In the genomic region with DNA sequence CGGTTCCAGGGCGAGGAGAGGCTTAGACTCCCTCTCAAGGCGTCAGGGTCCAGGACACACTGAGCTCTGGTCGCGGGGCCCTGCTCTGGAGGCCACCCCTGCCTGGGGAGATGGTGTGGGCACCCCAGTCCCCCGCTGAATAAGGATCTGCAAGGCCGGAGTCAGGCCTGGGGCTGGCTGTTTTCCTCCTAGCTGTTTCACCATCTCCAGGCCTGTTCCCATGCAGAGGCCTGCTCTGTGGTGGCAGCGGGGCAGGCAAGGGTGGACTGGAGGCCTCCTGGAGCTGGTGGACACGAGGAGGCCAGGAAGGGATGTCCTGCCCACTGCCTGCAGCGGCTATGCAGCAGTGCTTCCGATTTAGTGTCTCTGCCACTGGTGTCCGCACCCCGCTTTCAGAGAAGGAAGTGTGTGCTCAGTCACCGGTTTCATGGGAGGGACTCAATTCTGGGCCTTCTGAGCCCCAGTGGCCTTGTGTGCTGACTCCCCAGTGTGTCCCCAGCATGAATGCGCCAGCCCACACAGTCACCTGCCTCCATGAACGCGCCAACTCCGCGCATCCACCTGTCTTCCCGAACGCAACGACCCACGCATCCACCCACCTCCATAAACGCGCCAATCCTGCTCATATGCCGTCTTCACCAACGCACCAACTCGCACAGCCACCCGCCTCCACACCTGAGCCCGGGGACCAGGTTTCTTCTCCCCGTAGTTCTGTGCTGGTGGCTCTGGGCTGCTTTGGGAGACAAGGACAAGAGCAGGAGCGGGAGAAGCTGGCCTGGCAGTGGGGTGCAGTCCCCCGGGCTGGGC, we compare ENCODE assay signal across 9 cellular contexts. TPM values are rescaled to one million over a fixed set of nuclear protein-coding genes. Genes with fewer than 3 reads are reported as not detected.
A peak's percentile ranks its signal among the peaks of the same experiment; 100 is the strongest.
DNase-seq lines count a peak whose midpoint lies in the region; ATAC-seq and TF ChIP-seq lines count a peak whose summit lies in the region.
"Had no signal": no experiment of that assay in that cellular context is flagged by ENCODE, and none has a peak within 500 bp of the region (broad histone marks: within the 10 kb centered on the region; RNA-seq: fewer than 3 reads in every experiment).

No MANE protein-coding gene starts in this region.

- peak overlapping the region; percentile 86 for H3K4me3 ChIP-seq in Loucy (ENCODE audit: low read length, poor library complexity, severe bottlenecking)

- H3K9me3 Mint-ChIP-seq in chondrocyte (ENCODE audit: low read depth) = no peaks in the 10 kb centered on the region
- H3K9me3 Mint-ChIP-seq in osteocyte (ENCODE audit: unreplicated experiment) = no peaks in the 10 kb centered on the region

- peaks cover 47% of the 10 kb centered on the region for H3K4me1 ChIP-seq in Loucy (ENCODE audit: insufficient read depth, low read length, poor library complexity, severe bottlenecking)

- H3F3A ChIP-seq in Loucy (ENCODE audit: low read depth) = no peaks in the 10 kb centered on the region

- H3K9me3 ChIP-seq in Loucy (ENCODE audit: insufficient read depth, low read depth, low read length) = no peaks in the 10 kb centered on the region

- H3K9me2 ChIP-seq in Loucy (replicated peaks; ENCODE audit: low read depth, low read length) = no peaks in the 10 kb centered on the region

- ATAC-seq in GM18858 (IDR thresholded peaks at IDR 0.05; ENCODE audit: unreplicated experiment) = no peak

- H3K27me3 Mint-ChIP-seq in chondrocyte (ENCODE audit: low read depth) = no peaks in the 10 kb centered on the region
- H3K27me3 Mint-ChIP-seq in osteocyte (ENCODE audit: unreplicated experiment) = no peaks in the 10 kb centered on the region

- H3K27me3 ChIP-seq in Loucy (ENCODE audit: insufficient read depth, low read length, poor library complexity, severe bottlenecking) = no peaks in the 10 kb centered on the region

- TF ChIP-seq CTCF in Loucy (conservative IDR thresholded peaks at IDR 0.05; ENCODE audit: low read length) = no peak
- no peak for TF ChIP-seq CTCF in chondrocyte (IDR thresholded peaks at IDR 0.05)
- no peak for TF ChIP-seq CTCF in osteocyte (IDR thresholded peaks at IDR 0.05)

- H3K36me3 Mint-ChIP-seq in chondrocyte (ENCODE audit: low read depth) (peaks cover 2% of the 10 kb centered on the region), osteocyte (ENCODE audit: unreplicated experiment) (peaks cover 5% of the 10 kb centered on the region)

- H3K9ac ChIP-seq in Loucy (ENCODE audit: low read depth, low read length, poor library complexity, severe bottlenecking) = peak overlapping the region; percentile 99

- H3K79me2 ChIP-seq in Loucy (ENCODE audit: insufficient read depth, low read length) = peaks cover 60% of the 10 kb centered on the region

- no peak overlapping the region for H2AFZ ChIP-seq in Loucy (ENCODE audit: low read length)

- no peak overlapping the region for H3K4me3 Mint-ChIP-seq in chondrocyte (ENCODE audit: unreplicated experiment)
- H3K4me3 Mint-ChIP-seq in osteocyte (ENCODE audit: unreplicated experiment) = no peak overlapping the region

- H4K20me1 ChIP-seq in Loucy (ENCODE audit: insufficient read depth, low read length, poor library complexity, severe bottlenecking) = peaks cover 20% of the 10 kb centered on the region

- H3K36me3 ChIP-seq in Loucy (ENCODE audit: insufficient read depth, low read length) = no peaks in the 10 kb centered on the region; the same call in 1 of the 2 replicates

- H3K27ac Mint-ChIP-seq in chondrocyte (ENCODE audit: unreplicated experiment) (peak overlapping the region; percentile 51), osteocyte (ENCODE audit: unreplicated experiment) (peak overlapping the region; percentile 85)

- peak overlapping the region; percentile 97 for H3K4me2 ChIP-seq in Loucy (ENCODE audit: low read depth, low read length, poor library complexity, severe bottlenecking)

- peaks cover 22% of the 10 kb centered on the region for H3K4me1 Mint-ChIP-seq in chondrocyte (ENCODE audit: low read depth)
- H3K4me1 Mint-ChIP-seq in osteocyte (ENCODE audit: unreplicated experiment) = peaks cover 18% of the 10 kb centered on the region

- DNase-seq in CD1c-positive myeloid dendritic cell (ENCODE audit: extremely low spot score) (peak; percentile 68), chondrocyte (ENCODE audit: low spot score) (peak; percentile 92), osteocyte (ENCODE audit: extremely low spot score, unreplicated experiment) (no peak), GM03348 (ENCODE audit: low spot score) (no peak), mucosa of gallbladder (ENCODE audit: low spot score) (no peak), NCI-H1105 (lab: John Stamatoyannopoulos, UW) (no peak)

RNA-seq across cellular contexts. Expression of a gene that starts 14.5 kb away (rescaled TPM):
- total RNA-seq in chondrocyte = 1.4 to 4.4 TPM (median 3.8 TPM) in 3 replicates
- 1.9 and 2.8 TPM in 2 replicates for total RNA-seq in osteocyte
- total RNA-seq in mucosa of gallbladder = 8.3 TPM

RNA-seq across cellular contexts. Expression of a gene that starts 46.9 kb away (rescaled TPM):
- not detected in 3 replicates for total RNA-seq in chondrocyte
- total RNA-seq in osteocyte = not detected in 2 replicates
- 0.46 TPM for total RNA-seq in mucosa of gallbladder
- total RNA-seq: myocyte had no signal

RNA-seq across cellular contexts. Expression of a gene that starts 54.5 kb away (rescaled TPM):
- 9.2 to 9.6 TPM (median 9.5 TPM) in 3 replicates for total RNA-seq in chondrocyte
- total RNA-seq in osteocyte = 11.2 and 11.4 TPM in 2 replicates
- total RNA-seq in mucosa of gallbladder = 12.1 TPM

RNA-seq across cellular contexts. Expression of a gene that starts 58.1 kb away (rescaled TPM):
- total RNA-seq in chondrocyte (5.7 to 9.9 TPM (median 9.5 TPM) in 3 replicates), osteocyte (2.5 and 3.0 TPM in 2 replicates), mucosa of gallbladder (4.7 TPM)

Comparison
In these comparisons a context has a peak if more than half of its experiments do, and no peak if none do; other contexts are left out.
1. DNase-seq: peak in CD1c-positive myeloid dendritic cell (single experiment) and chondrocyte (single experiment); none in osteocyte (single experiment), GM03348 (single experiment), mucosa of gallbladder (single experiment) and NCI-H1105 (single experiment).